In the genomic region with DNA sequence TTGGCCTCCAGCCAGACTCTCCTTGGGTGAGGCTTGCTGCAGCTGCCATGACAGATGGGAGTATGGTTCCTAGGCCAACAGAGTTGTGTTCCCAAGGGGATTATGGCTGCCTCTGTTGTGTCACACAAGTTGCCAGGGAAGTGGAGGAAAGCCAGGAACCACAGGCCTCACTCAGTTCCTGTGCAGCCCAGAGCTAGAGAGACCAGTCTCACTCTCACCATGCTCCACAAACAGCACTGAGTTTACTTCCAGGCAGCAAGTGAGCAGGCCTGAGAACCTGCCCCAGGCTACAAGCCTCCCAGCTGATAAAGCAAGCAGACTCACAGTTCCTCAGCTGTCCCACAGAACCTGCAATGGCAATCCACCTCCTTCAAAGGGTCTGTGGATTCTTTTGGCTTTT, we compare ENCODE assay signal across 15 cellular contexts.
A peak's percentile ranks its signal among the peaks of the same experiment; 100 is the strongest.
DNase-seq lines count a peak whose midpoint lies in the region; ATAC-seq and FAIRE-seq lines count a peak whose summit lies in the region.
"Had no signal": no experiment of that assay in that cellular context is flagged by ENCODE, and none has a peak within 500 bp of the region (broad histone marks: within the 10 kb centered on the region; RNA-seq: fewer than 3 reads in every experiment).

No MANE protein-coding gene starts in this region.

- ATAC-seq in HG03025 (IDR thresholded peaks at IDR 0.05; ENCODE audit: low FRiP score, unreplicated experiment) (no peak), T-helper 17 cell (no peak)
- ATAC-seq: A549; activated CD8-positive, alpha-beta memory T cell treated with anti-CD3 and anti-CD28 coated beads, Interleukin-2, amount 10 ng/mL, durations not matched to agents 7 days and 5 days; activated naive CD4-positive, alpha-beta T cell treated with anti-CD3 and anti-CD28 coated beads, Interleukin-2, amount 50 U/mL, for 72 hours; lower lobe of right lung had no signal

- no peaks in the 10 kb centered on the region for H3K4me1 Mint-ChIP-seq in T-helper 17 cell
- H3K4me1 Mint-ChIP-seq: activated CD8-positive, alpha-beta memory T cell treated with anti-CD3 and anti-CD28 coated beads, Interleukin-2, amount 10 ng/mL, durations not matched to agents 7 days and 5 days had no signal

- FAIRE-seq in small intestine (lab: Jason Lieb, UNC), result no peak
- FAIRE-seq: A549 had no signal

- H3K36me3 ChIP-seq in small intestine (ENCODE audit: control insufficient read depth in 2 of 2, insufficient read depth in 2 of 2, low read length in 2 of 2), result no peaks in the 10 kb centered on the region
- H3K36me3 ChIP-seq: lower lobe of right lung, transverse colon had no signal

- no peaks in the 10 kb centered on the region for H3K27me3 Mint-ChIP-seq in T-helper 17 cell
- H3K27me3 Mint-ChIP-seq: activated CD8-positive, alpha-beta memory T cell treated with anti-CD3 and anti-CD28 coated beads, Interleukin-2, amount 10 ng/mL, durations not matched to agents 7 days and 5 days had no signal

- H3K4me3 ChIP-seq in small intestine (ENCODE audit: low read depth in 1 of 2, low read length in 2 of 2), result no peak overlapping the region
- H3K4me3 ChIP-seq: A549, lower lobe of right lung, transverse colon had no signal

- no peaks in the 10 kb centered on the region for H3K27me3 ChIP-seq in small intestine (ENCODE audit: control insufficient read depth in 2 of 2, insufficient read depth in 2 of 2, low read length in 2 of 2)
- H3K27me3 ChIP-seq: transverse colon had no signal

- no peaks in the 10 kb centered on the region for H3K9me3 ChIP-seq in small intestine (ENCODE audit: control insufficient read depth, low read depth)
- no peaks in the 10 kb centered on the region for H3K9me3 ChIP-seq in T-helper 17 cell (ENCODE audit: control insufficient read depth, low read length, poor library complexity, severe bottlenecking)
- H3K9me3 ChIP-seq: A549, lower lobe of right lung, transverse colon had no signal

- H3K27ac ChIP-seq in small intestine (ENCODE audit: low read depth in 1 of 2, low read length in 1 of 2), result no peak overlapping the region
- H3K27ac ChIP-seq: A549, lower lobe of right lung, transverse colon had no signal

- no peaks in the 10 kb centered on the region for H3K36me3 Mint-ChIP-seq in T-helper 17 cell (ENCODE audit: low read depth)
- H3K36me3 Mint-ChIP-seq: activated CD8-positive, alpha-beta memory T cell treated with anti-CD3 and anti-CD28 coated beads, Interleukin-2, amount 10 ng/mL, durations not matched to agents 7 days and 5 days; activated naive CD4-positive, alpha-beta T cell treated with anti-CD3 and anti-CD28 coated beads, Interleukin-2, amount 50 U/mL, for 72 hours had no signal

- H3K4me3 Mint-ChIP-seq in T-helper 17 cell, result no peak overlapping the region
- H3K4me3 Mint-ChIP-seq: activated CD8-positive, alpha-beta memory T cell treated with anti-CD3 and anti-CD28 coated beads, Interleukin-2, amount 10 ng/mL, durations not matched to agents 7 days and 5 days had no signal

- DNase-seq in AG08395 (ENCODE audit: low spot score) (peak; percentile 29), HT1080 (ENCODE audit: low read depth) (peak; percentile 73), NCI-H69 (lab: John Stamatoyannopoulos, UW) (peak; percentile 92), fibroblast of peridontal ligament (ENCODE audit: extremely low read depth) (peak; percentile 52), small intestine (no peak), T-helper 17 cell (no peak)
- no peak for DNase-seq in central memory CD4-positive, alpha-beta T cell
- DNase-seq: activated CD8-positive, alpha-beta memory T cell treated with anti-CD3 and anti-CD28 coated beads, Interleukin-2, amount 10 ng/mL, durations not matched to agents 7 days and 5 days; HCEC 1CT; lower lobe of right lung; stimulated activated CD8-positive, alpha-beta memory T cell treated with anti-CD3 and anti-CD28 coated beads, Interleukin-4, amount 100 ng/mL, for 48 hours; transverse colon had no signal

- H3K4me1 ChIP-seq in small intestine (ENCODE audit: control insufficient read depth in 2 of 2, insufficient read depth in 1 of 2, low read depth in 1 of 2, low read length in 1 of 2), result no peaks in the 10 kb centered on the region
- H3K4me1 ChIP-seq: A549, lower lobe of right lung, transverse colon had no signal

- no peak overlapping the region for H3K27ac Mint-ChIP-seq in T-helper 17 cell
- H3K27ac Mint-ChIP-seq: activated CD8-positive, alpha-beta memory T cell treated with anti-CD3 and anti-CD28 coated beads, Interleukin-2, amount 10 ng/mL, durations not matched to agents 7 days and 5 days had no signal

Comparison
In these comparisons a context has a peak if more than half of its experiments do, and no peak if none do; other contexts are left out.
1. DNase-seq: peak in AG08395 (single experiment), HT1080 (single experiment), NCI-H69 (single experiment) and fibroblast of peridontal ligament (single experiment); none in central memory CD4-positive, alpha-beta T cell (single experiment), small intestine (single experiment) and T-helper 17 cell (0 of 3).